Comparison of ENCODE assay signal across 8 cellular contexts in genomic region chr13:75876371-75877050, GRCh38.
DNase-seq lines count a peak whose midpoint lies in the region; ATAC-seq and TF ChIP-seq lines count a peak whose summit lies in the region.

No MANE protein-coding gene starts in this region.

- ATAC-seq in GM18861 (IDR thresholded peaks at IDR 0.05; ENCODE audit: unreplicated experiment) (peak; percentile 93), HG03045 (IDR thresholded peaks at IDR 0.05; ENCODE audit: unreplicated experiment) (peak; percentile 96)

- peak; percentile 60 for DNase-seq in AG08396 (ENCODE audit: low spot score)
- DNase-seq in NCI-H2107 treated with DMSO at 0.1 percent for 48 hours (lab: John Stamatoyannopoulos, UW; ENCODE audit: unreplicated experiment): peak; percentile 54
- peak in 42 of 61 donors; percentile 2 to 62 (median 20) for DNase-seq in caudate nucleus (lab: John Stamatoyannopoulos, UW)
- peak; percentile 10 for DNase-seq in kidney epithelial cell (ENCODE audit: low read depth)
- peak; percentile 51 to 53 for DNase-seq in stimulated activated CD4-positive, alpha-beta T cell treated with anti-CD3 and anti-CD28 coated beads, Interleukin-2, amount 100 ng/mL, for 24 hours

- H3K4me3 ChIP-seq in WI38 (ENCODE audit: low read depth, low read length) (no peak overlapping the region), kidney epithelial cell (ENCODE audit: low read depth, low read length) (no peak overlapping the region)

- no peaks in the 10 kb centered on the region for H3K36me3 ChIP-seq in kidney epithelial cell (ENCODE audit: control insufficient read depth, insufficient read depth, low read length)

- TF ChIP-seq CTCF in WI38 (IDR thresholded peaks at IDR 0.05; ENCODE audit: low read depth, low read length): peak; percentile 89
- peak; percentile 88 for TF ChIP-seq CTCF in kidney epithelial cell (IDR thresholded peaks at IDR 0.05; ENCODE audit: insufficient read depth, low read length, poor library complexity, severe bottlenecking)

- H3K27me3 ChIP-seq in kidney epithelial cell (ENCODE audit: control insufficient read depth, insufficient read depth, low read length): no peaks in the 10 kb centered on the region

- no peak overlapping the region for H3K27ac ChIP-seq in caudate nucleus (ENCODE audit: low read depth, low read length)

Comparison
In these comparisons a context has a peak if more than half of its experiments do, and no peak if none do; other contexts are left out.
1. DNase-seq: peak in every context shown above with its lines; median percentile 60 in AG08396; 54 in NCI-H2107 treated with DMSO at 0.1 percent for 48 hours; 52 in stimulated activated CD4-positive, alpha-beta T cell treated with anti-CD3 and anti-CD28 coated beads, Interleukin-2, amount 100 ng/mL, for 24 hours; 20 in caudate nucleus; 10 in kidney epithelial cell.